In the genomic region with DNA sequence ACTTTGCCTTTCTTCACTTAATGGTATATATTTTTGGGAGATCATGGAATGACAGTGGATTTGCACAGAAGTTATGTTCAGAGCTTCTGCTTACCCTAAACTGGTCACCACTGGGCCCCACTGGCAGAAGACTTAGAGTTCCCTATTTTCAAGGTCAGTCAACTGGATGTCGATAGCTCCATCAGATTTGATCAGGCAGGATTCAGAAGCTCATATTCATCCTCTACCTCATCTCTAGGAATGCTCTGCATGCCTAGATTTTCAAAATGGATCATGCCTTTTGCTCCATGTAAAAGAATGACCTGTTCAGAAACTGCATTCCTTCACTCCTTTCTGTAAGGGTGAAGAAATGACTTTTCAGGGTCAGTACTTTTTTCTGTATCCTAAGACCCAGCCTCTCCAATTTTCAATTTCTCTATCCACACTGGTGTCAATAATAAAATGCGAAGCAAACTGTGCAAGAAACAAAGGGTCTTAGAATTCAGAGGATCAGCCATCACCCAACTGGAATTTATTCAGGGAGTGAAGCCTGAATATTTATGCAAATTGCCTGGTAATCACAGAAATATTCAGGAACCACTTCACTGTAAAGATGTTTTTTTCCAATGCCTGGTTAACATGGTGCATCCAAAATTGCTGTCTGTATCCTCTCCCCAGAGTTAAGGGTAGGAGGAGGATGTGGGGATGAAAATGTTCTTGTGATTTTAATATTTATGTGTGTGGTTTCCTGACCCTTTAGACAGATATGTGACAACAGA, we compare ENCODE assay signal across 12 cellular contexts.
DNase-seq lines count a peak whose midpoint lies in the region; ATAC-seq and TF ChIP-seq lines count a peak whose summit lies in the region.
"Had no signal": no experiment of that assay in that cellular context is flagged by ENCODE, and none has a peak within 500 bp of the region (broad histone marks: within the 10 kb centered on the region; RNA-seq: fewer than 3 reads in every experiment).

No MANE protein-coding gene starts in this region.

- peaks cover 29% of the 10 kb centered on the region for H3K4me1 Mint-ChIP-seq in brain

- H3K27ac Mint-ChIP-seq in brain: peak overlapping the region in 4 of 5 experiments; percentile 45 to 87 (median 73)
- H3K27ac Mint-ChIP-seq: activated naive CD4-positive, alpha-beta T cell treated with anti-CD3 and anti-CD28 coated beads for 36 hours; progenitor cell of endocrine pancreas had no signal

- no peak overlapping the region for H3K27ac ChIP-seq in body of pancreas
- H3K27ac ChIP-seq: BLaER1 treated with 17β-estradiol and CSF1 and Interleukin-3, amounts not matched to agents 10 nM and 100 nM had no signal

- no peaks in the 10 kb centered on the region for H3K36me3 Mint-ChIP-seq in brain

- peaks cover 0 to 4% (median 0%) of the 10 kb centered on the region in 5 experiments for H3K9me3 Mint-ChIP-seq in brain
- H3K9me3 Mint-ChIP-seq: activated naive CD4-positive, alpha-beta T cell treated with anti-CD3 and anti-CD28 coated beads for 36 hours; central memory CD8-positive, alpha-beta T cell had no signal

- WGBS in body of pancreas, 2 donors: 72 to 88% methylated on average over 2 of the region's 2 CpGs

- peaks cover 21% of the 10 kb centered on the region for H3K27me3 Mint-ChIP-seq in brain
- H3K27me3 Mint-ChIP-seq: central memory CD8-positive, alpha-beta T cell had no signal

- H3K9me3 ChIP-seq in body of pancreas: no peaks in the 10 kb centered on the region

- TF ChIP-seq CTCF in AG10803 (conservative IDR thresholded peaks at IDR 0.05; ENCODE audit: low read length) (no peak), brain (conservative IDR thresholded peaks at IDR 0.05) (no peak), body of pancreas (IDR thresholded peaks at IDR 0.05) (no peak)

- peaks cover 3% of the 10 kb centered on the region for H3K4me1 ChIP-seq in body of pancreas

- no peaks in the 10 kb centered on the region for H3K27me3 ChIP-seq in body of pancreas
- H3K27me3 ChIP-seq: BLaER1 treated with 17β-estradiol and CSF1 and Interleukin-3, amounts not matched to agents 10 nM and 100 nM had no signal

- H3K36me3 ChIP-seq in body of pancreas (replicated peaks in 1 of 2; ENCODE audit: insufficient read depth in 1 of 2, low read depth in 2 of 2): no peaks in the 10 kb centered on the region

- ATAC-seq in body of pancreas (no peak), HG02884 (IDR thresholded peaks at IDR 0.05; ENCODE audit: unreplicated experiment) (no peak), GM21529 (IDR thresholded peaks at IDR 0.05; ENCODE audit: unreplicated experiment) (no peak)

- intact Hi-C loops in body of pancreas (cut with DNase I): no loop called here

- H3K4me3 Mint-ChIP-seq in brain: peak overlapping the region in 1 of 5 experiments; percentile 19
- H3K4me3 Mint-ChIP-seq: activated naive CD4-positive, alpha-beta T cell treated with anti-CD3 and anti-CD28 coated beads for 36 hours; central memory CD8-positive, alpha-beta T cell had no signal

- DNase-seq in AG10803 (ENCODE audit: low read depth) (peak; percentile 74), HT1080 (ENCODE audit: low read depth) (peak; percentile 55), kidney tubule cell (ENCODE audit: low spot score) (peak; percentile 79), hypothalamus (lab: John Stamatoyannopoulos, UW) (no peak), body of pancreas (no peak)
- DNase-seq: activated naive CD4-positive, alpha-beta T cell treated with anti-CD3 and anti-CD28 coated beads for 36 hours had no signal

- no peak for TF ChIP-seq POLR2A in body of pancreas (IDR thresholded peaks at IDR 0.05)

- H3K4me3 ChIP-seq in AG10803 (ENCODE audit: low read length): no peak overlapping the region
- H3K4me3 ChIP-seq in body of pancreas: no peak overlapping the region
- H3K4me3 ChIP-seq: BLaER1 treated with 17β-estradiol and CSF1 and Interleukin-3, amounts not matched to agents 10 nM and 100 nM had no signal

Comparison
In these comparisons a context has a peak if more than half of its experiments do, and no peak if none do; other contexts are left out.
1. DNase-seq: peak in AG10803 (single experiment), HT1080 (single experiment) and kidney tubule cell (single experiment); none in hypothalamus (0 of 51) and body of pancreas (0 of 4).